Comparison of ENCODE assay signal across 8 cellular contexts in genomic region chr6:30066577-30067459, GRCh38. TPM values are rescaled to one million over a fixed set of nuclear protein-coding genes. Genes with fewer than 3 reads are reported as not detected.
DNase-seq lines count a peak whose midpoint lies in the region; ATAC-seq and TF ChIP-seq lines count a peak whose summit lies in the region.

TSS of gene PPP1R11 (plus strand) at chr6:30067198. CDS start at chr6:30067411, 213 bp downstream.

- peaks cover 15% of the 10 kb centered on the region for H3K27me3 Mint-ChIP-seq in activated T-cell treated with anti-CD3 and anti-CD28 coated beads, Interleukin-2, amount 50 U/mL, for 24 hours

- H3K9me3 Mint-ChIP-seq in activated T-cell treated with anti-CD3 and anti-CD28 coated beads, Interleukin-2, amount 50 U/mL, for 24 hours: peaks cover 6% of the 10 kb centered on the region

- no peak for TF ChIP-seq CTCF in epithelial cell of proximal tubule (conservative IDR thresholded peaks at IDR 0.05; ENCODE audit: low read depth, low read length)

- H3K27ac Mint-ChIP-seq in activated T-cell treated with anti-CD3 and anti-CD28 coated beads, Interleukin-2, amount 50 U/mL, for 24 hours: peak within 1 kb of the TSS; percentile 98

- peaks cover 78% of the 10 kb centered on the region for H3K36me3 Mint-ChIP-seq in activated T-cell treated with anti-CD3 and anti-CD28 coated beads, Interleukin-2, amount 50 U/mL, for 24 hours (ENCODE audit: low read depth)

- H3K4me1 Mint-ChIP-seq in activated T-cell treated with anti-CD3 and anti-CD28 coated beads, Interleukin-2, amount 50 U/mL, for 24 hours (ENCODE audit: low read depth): peaks cover 60% of the 10 kb centered on the region

- DNase-seq in DMS153 treated with DMSO at 0.1 percent for 48 hours (lab: John Stamatoyannopoulos, UW; ENCODE audit: unreplicated experiment) (peak; percentile 95), KBM-7 (peak; percentile 100), epithelial cell of proximal tubule (ENCODE audit: low read depth) (peak; percentile 87), mucosa of gallbladder (ENCODE audit: low spot score) (peak; percentile 99)
- DNase-seq in activated T-cell treated with anti-CD3 and anti-CD28 coated beads, Interleukin-2, amount 50 U/mL, for 24 hours: peak; percentile 97
- peak; percentile 98 to 99 for DNase-seq in stimulated activated CD8-positive, alpha-beta memory T cell treated with anti-CD3 and anti-CD28 coated beads, Interleukin-4, amount 100 ng/mL, for 4 hours (ENCODE audit: low read depth in 2 of 2, low spot score in 1 of 2)

- in situ Hi-C loops in KBM-7 (cut with MboI; ENCODE audit: low pct_unique_long_range_greater_than_20kb, low sequenced_read_pairs): no loop called here

- ATAC-seq in GM21717 (IDR thresholded peaks at IDR 0.05; ENCODE audit: unreplicated experiment): peak; percentile 91

- H3K4me3 Mint-ChIP-seq in activated T-cell treated with anti-CD3 and anti-CD28 coated beads, Interleukin-2, amount 50 U/mL, for 24 hours: peak within 1 kb of the TSS; percentile 92

- H3K4me3 ChIP-seq in epithelial cell of proximal tubule (ENCODE audit: low read depth, low read length): peak within 1 kb of the TSS; percentile 70

TF ChIP-seq in PFSK-1, 5 proteins besides CTCF, POLR2A, EP300 and RAD21:
- TF ChIP-seq REST (IDR thresholded peaks at IDR 0.05; ENCODE audit: insufficient read depth in 1 of 2, low read depth in 2 of 2, low read length in 2 of 2) (0 out of 4 replicates have a peak, but pooled peaks of 1 of the 2 experiments have one; percentile 31), FOXP2 (optimal IDR thresholded peaks at IDR 0.05; ENCODE audit: borderline replicate concordance, extremely low read depth, extremely low read length, insufficient read depth) (peak; percentile 94), TAF1 (IDR thresholded peaks at IDR 0.05; ENCODE audit: borderline replicate concordance, insufficient read depth, low read length) (peak; percentile 85; the same call in 1 of the 2 replicates), SIN3A (IDR thresholded peaks at IDR 0.05; ENCODE audit: borderline replicate concordance, insufficient read depth, low read length) (peak; percentile 92), POLR2AphosphoS5 (IDR thresholded peaks at IDR 0.05; ENCODE audit: low read depth, low read length) (peak; percentile 87; the same call in 1 of the 2 replicates)

RNA-seq across cellular contexts. Expression of gene PPP1R11, which starts in this region (rescaled TPM):
- polyA plus RNA-seq in PFSK-1 (2012; ENCODE audit: insufficient read length, low read depth): 53.0 TPM
- total RNA-seq in epithelial cell of proximal tubule: 45.4 and 54.5 TPM in 2 replicates
- total RNA-seq in mucosa of gallbladder: 76.9 TPM

Comparison
In these comparisons a context has a peak if more than half of its experiments do, and no peak if none do; other contexts are left out.
1. Peak in every context shown above with its lines: DNase-seq, ATAC-seq and H3K4me3 ChIP-seq.